Comparison of ENCODE assay signal across 1 cellular context in the genomic region with DNA sequence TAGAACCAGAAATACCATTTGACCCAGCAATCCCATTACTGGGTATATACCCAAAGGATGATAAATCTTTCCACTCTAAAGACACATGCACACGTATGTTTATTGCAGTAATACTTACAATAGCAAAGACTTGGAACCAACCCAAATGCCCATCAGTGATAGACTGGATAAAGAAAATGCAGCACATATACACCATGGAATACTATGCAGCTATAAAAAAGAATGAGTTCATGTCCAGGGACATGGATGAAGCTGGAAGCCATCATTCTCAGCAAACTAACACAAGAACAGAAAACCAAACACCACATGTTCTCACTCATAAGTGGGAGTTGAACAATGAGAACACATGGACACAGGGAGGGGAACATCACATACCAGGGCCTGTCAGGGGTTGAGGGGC.
TF ChIP-seq lines count a peak whose summit lies in the region.

No MANE protein-coding gene starts in this region.

TF ChIP-seq in HEK293, 187 proteins besides CTCF, POLR2A, EP300 and RAD21:
- TF ChIP-seq, protein P1, sequence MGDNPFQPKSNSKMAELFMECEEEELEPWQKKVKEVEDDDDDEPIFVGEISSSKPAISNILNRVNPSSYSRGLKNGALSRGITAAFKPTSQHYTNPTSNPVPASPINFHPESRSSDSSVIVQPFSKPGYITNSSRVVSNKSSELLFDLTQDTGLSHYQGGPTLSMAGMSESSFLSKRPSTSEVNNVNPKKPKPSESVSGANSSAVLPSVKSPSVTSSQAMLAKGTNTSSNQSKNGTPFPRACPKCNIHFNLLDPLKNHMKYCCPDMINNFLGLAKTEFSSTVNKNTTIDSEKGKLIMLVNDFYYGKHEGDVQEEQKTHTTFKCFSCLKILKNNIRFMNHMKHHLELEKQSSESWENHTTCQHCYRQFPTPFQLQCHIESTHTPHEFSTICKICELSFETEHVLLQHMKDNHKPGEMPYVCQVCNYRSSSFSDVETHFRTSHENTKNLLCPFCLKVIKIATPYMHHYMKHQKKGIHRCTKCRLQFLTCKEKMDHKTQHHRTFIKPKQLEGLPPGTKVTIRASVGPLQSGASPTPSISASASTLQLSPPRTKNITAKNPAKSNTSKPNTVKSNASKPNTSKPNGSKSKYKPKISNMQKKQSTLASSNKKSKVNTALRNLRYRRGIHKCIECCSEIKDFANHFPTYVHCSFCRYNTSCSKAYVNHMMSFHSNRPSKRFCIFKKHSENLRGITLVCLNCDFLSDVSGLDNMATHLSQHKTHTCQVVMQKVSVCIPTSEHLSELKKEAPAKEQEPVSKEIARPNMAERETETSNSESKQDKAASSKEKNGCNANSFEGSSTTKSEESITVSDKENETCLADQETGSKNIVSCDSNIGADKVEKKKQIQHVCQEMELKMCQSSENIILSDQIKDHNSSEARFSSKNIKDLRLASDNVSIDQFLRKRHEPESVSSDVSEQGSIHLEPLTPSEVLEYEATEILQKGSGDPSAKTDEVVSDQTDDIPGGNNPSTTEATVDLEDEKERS (tag by site-specific recombination; IDR thresholded peaks at IDR 0.05): 0 out of 2 replicates have a peak, but pooled peaks have one; percentile 10
- TF ChIP-seq, protein P2, sequence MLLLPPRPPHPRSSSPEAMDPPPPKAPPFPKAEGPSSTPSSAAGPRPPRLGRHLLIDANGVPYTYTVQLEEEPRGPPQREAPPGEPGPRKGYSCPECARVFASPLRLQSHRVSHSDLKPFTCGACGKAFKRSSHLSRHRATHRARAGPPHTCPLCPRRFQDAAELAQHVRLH (tag by site-specific recombination; IDR thresholded peaks at IDR 0.05): peak; percentile 87
- TF ChIP-seq ZNF146 (tag by site-specific recombination; IDR thresholded peaks at IDR 0.05): peak; percentile 100
TF ChIP-seq in HEK293: peak in this region for 3; not testable (repeated sequence) for 184.
